In genomic region chr3:67459131-67459530, GRCh38 we compare ENCODE assay signal across 24 cellular contexts.
DNase-seq lines count a peak whose midpoint lies in the region; ATAC-seq and TF ChIP-seq lines count a peak whose summit lies in the region.
"Had no signal": no experiment of that assay in that cellular context is flagged by ENCODE, and none has a peak within 500 bp of the region (broad histone marks: within the 10 kb centered on the region; RNA-seq: fewer than 3 reads in every experiment).

No MANE protein-coding gene starts in this region.

- H3K27ac ChIP-seq in PC-3 (ENCODE audit: low read length), result peak overlapping the region; percentile 58
- H3K27ac ChIP-seq in A673 (ENCODE audit: low read depth, low read length, poor library complexity, severe bottlenecking), result no peak overlapping the region
- H3K27ac ChIP-seq: A549, C4-2B, HL-60 had no signal

- no peaks in the 10 kb centered on the region for H3K27me3 ChIP-seq in PC-3 (ENCODE audit: low read length)
- H3K27me3 ChIP-seq in A673 (replicated peaks; ENCODE audit: insufficient read depth, low read depth, low read length, poor library complexity), result no peaks in the 10 kb centered on the region

- no TSS peak for BruUV-seq in PC-3 (replicated peaks; lab: Mats Ljungman, UMichigan)
- BruUV-seq in A673 (replicated peaks; lab: Mats Ljungman, UMichigan), result no TSS peak

- H3K4me1 ChIP-seq in PC-3 (ENCODE audit: insufficient read depth, low read length), result peaks cover 7% of the 10 kb centered on the region; the same call in 1 of the 2 replicates
- H3K4me1 ChIP-seq in A673 (ENCODE audit: insufficient read depth, low read length, poor library complexity, severe bottlenecking), result no peaks in the 10 kb centered on the region

- in situ Hi-C loops in astrocyte of the spinal cord (cut with HindIII; ENCODE audit: low sequenced_read_pairs), result no loop called here

- H4K20me1 ChIP-seq in PC-3 (ENCODE audit: low read length), result no peaks in the 10 kb centered on the region

- H3K27ac Mint-ChIP-seq in progenitor cell of endocrine pancreas, result peak overlapping the region; percentile 28
- H3K27ac Mint-ChIP-seq: B cell had no signal

- H3K9me3 Mint-ChIP-seq in progenitor cell of endocrine pancreas (ENCODE audit: low read depth), result no peaks in the 10 kb centered on the region
- H3K9me3 Mint-ChIP-seq: CD8-positive, alpha-beta memory T cell had no signal

- no peak overlapping the region for H2AFZ ChIP-seq in PC-3 (ENCODE audit: low read length)

- no peaks in the 10 kb centered on the region for H3K79me2 ChIP-seq in PC-3 (ENCODE audit: low read length)

- CTCF ChIA-PET in PC-3 (lab: Charles Lee), result no interaction called here
- CTCF ChIA-PET in A673 (lab: Charles Lee), result no interaction called here

- H3K9me2 ChIP-seq in PC-3 (replicated peaks; ENCODE audit: low read length), result no peaks in the 10 kb centered on the region

- no peaks in the 10 kb centered on the region for H3K27me3 Mint-ChIP-seq in progenitor cell of endocrine pancreas
- H3K27me3 Mint-ChIP-seq: B cell; CD8-positive, alpha-beta memory T cell had no signal

- DNase-seq in PC-3, result no peak
- DNase-seq in astrocyte of the spinal cord (ENCODE audit: low read depth, low spot score), result peak; percentile 10
- peak; percentile 36 for DNase-seq in iris pigment epithelial cell (ENCODE audit: low read depth)
- DNase-seq in progenitor cell of endocrine pancreas (ENCODE audit: low spot score, unreplicated experiment), result no peak
- DNase-seq in NCI-H146 treated with DMSO at 0.1 percent for 48 hours (lab: John Stamatoyannopoulos, UW; ENCODE audit: unreplicated experiment), result no peak
- DNase-seq in A673 (ENCODE audit: low spot score), result no peak
- DNase-seq: CD8-positive, alpha-beta memory T cell; DMS79; GDM1; Karpas-422; MV-4-11; NCI-H1105; NCI-H1436 treated with DMSO at 0.1 percent for 48 hours; NCI-H2029 treated with DMSO at 0.1 percent for 48 hours; NCI-H2227 treated with DMSO at 0.1 percent for 48 hours; NCI-H526 treated with DMSO at 0.1 percent for 48 hours; SHP77 treated with DMSO at 0.1 percent for 48 hours had no signal

- no peak overlapping the region for H3K4me3 Mint-ChIP-seq in progenitor cell of endocrine pancreas (ENCODE audit: low read depth)
- H3K4me3 Mint-ChIP-seq: B cell; CD8-positive, alpha-beta memory T cell had no signal

- peaks cover 8% of the 10 kb centered on the region for H3K4me1 Mint-ChIP-seq in progenitor cell of endocrine pancreas (ENCODE audit: low read depth)
- H3K4me1 Mint-ChIP-seq: B cell had no signal

- TF ChIP-seq CTCF in PC-3 (conservative IDR thresholded peaks at IDR 0.05; ENCODE audit: low read depth, low read length), result no peak
- TF ChIP-seq CTCF in astrocyte of the spinal cord (IDR thresholded peaks at IDR 0.05; ENCODE audit: low read depth, low read length), result no peak
- TF ChIP-seq CTCF in progenitor cell of endocrine pancreas (IDR thresholded peaks at IDR 0.05; ENCODE audit: unreplicated experiment), result no peak
- no peak for TF ChIP-seq CTCF in A673 (conservative IDR thresholded peaks at IDR 0.05; ENCODE audit: low read depth, low read length)

- H3K4me2 ChIP-seq in PC-3 (ENCODE audit: low read length), result no peak overlapping the region
- H3K4me2 ChIP-seq: A549 had no signal

- H3K4me3 ChIP-seq in PC-3 (ENCODE audit: low read length) (no peak overlapping the region), astrocyte of the spinal cord (ENCODE audit: low read depth, low read length) (no peak overlapping the region), A673 (ENCODE audit: low read depth, low read length, poor library complexity, severe bottlenecking) (no peak overlapping the region)
- H3K4me3 ChIP-seq: A549, GM12878 had no signal

- H3K36me3 ChIP-seq in PC-3 (ENCODE audit: low read depth, low read length) (no peaks in the 10 kb centered on the region), A673 (ENCODE audit: insufficient read depth, low read length, poor library complexity, severe bottlenecking) (no peaks in the 10 kb centered on the region)

- no peak for ATAC-seq in PC-3
- no peak for ATAC-seq in GM21447 (IDR thresholded peaks at IDR 0.05; ENCODE audit: unreplicated experiment)
- ATAC-seq: A549, GM12878, Panc1 had no signal

- intact Hi-C loops in PC-3 (cut with micrococcal nuclease), result no loop called here
- intact Hi-C loops in A673 (cut with micrococcal nuclease; ENCODE audit: unreplicated experiment), result no loop called here

- H3F3A ChIP-seq in PC-3 (ENCODE audit: low read length, unreplicated experiment), result no peaks in the 10 kb centered on the region

- H3K9ac ChIP-seq in PC-3 (ENCODE audit: low read length), result no peak overlapping the region

- no peaks in the 10 kb centered on the region for H3K9me3 ChIP-seq in PC-3 (ENCODE audit: low read length)
- no peaks in the 10 kb centered on the region for H3K9me3 ChIP-seq in A673 (ENCODE audit: low read depth, low read length, poor library complexity, severe bottlenecking)
- H3K9me3 ChIP-seq: A549 had no signal

- POLR2A ChIA-PET in PC-3 (lab: Charles Lee; ENCODE audit: unreplicated experiment), result no interaction called here
- POLR2A ChIA-PET in A673 (lab: Charles Lee; ENCODE audit: low non-redundant PET), result no interaction called here

- no peaks in the 10 kb centered on the region for H3K36me3 Mint-ChIP-seq in progenitor cell of endocrine pancreas (ENCODE audit: insufficient read depth)

Comparison
In these comparisons a context has a peak if more than half of its experiments do, and no peak if none do; other contexts are left out.
1. DNase-seq: peak in astrocyte of the spinal cord (single experiment) and iris pigment epithelial cell (single experiment); none in PC-3 (single experiment), progenitor cell of endocrine pancreas (single experiment), NCI-H146 treated with DMSO at 0.1 percent for 48 hours (single experiment) and A673 (single experiment).